Comparison of ENCODE assay signal across 10 cellular contexts in the genomic region with DNA sequence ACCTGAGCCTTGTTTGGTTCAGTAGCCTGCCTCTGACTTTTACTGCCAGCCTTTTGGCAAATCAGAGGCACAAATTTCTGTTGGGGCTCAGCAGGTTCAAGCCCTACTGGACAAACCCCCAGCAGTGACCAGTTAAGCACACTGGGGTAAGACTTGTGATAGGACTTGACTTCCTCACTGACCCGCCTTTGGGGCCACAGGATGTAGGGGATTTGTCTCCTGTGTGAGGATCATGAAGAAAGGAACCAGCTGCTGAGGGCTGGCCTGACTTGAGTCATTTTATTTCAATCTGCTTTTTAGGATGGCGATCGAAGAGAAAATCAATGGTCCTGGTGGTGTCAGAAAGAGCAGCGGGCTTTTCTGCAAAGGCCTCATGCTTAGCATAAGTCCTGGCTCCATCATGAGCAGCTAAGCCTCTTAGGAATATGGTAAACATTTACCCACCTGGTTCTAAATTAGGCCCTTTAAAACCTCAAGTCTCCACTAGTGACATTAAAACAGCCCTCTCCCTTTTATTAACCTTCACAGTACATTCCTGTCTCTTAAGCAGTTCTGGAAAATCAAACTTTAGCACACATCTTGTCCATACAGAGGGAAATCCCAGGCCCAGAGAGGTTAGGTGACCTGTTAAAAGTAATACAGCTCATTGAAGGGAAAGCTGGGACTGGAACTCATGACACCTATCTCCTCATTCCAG. TPM values are rescaled to one million over a fixed set of nuclear protein-coding genes. Genes with fewer than 3 reads are reported as not detected.
DNase-seq lines count a peak whose midpoint lies in the region; ATAC-seq and TF ChIP-seq lines count a peak whose summit lies in the region.
"Had no signal": no experiment of that assay in that cellular context is flagged by ENCODE, and none has a peak within 500 bp of the region (broad histone marks: within the 10 kb centered on the region; RNA-seq: fewer than 3 reads in every experiment).

No MANE protein-coding gene starts in this region.

- peaks cover 80% of the 10 kb centered on the region for H3K4me1 Mint-ChIP-seq in activated naive CD4-positive, alpha-beta T cell treated with anti-CD3 and anti-CD28 coated beads, Interleukin-2, amount 50 U/mL, for 24 hours
- peaks cover 57% of the 10 kb centered on the region for H3K4me1 Mint-ChIP-seq in activated T-helper 17 cell treated with anti-CD3 and anti-CD28 coated beads, Interleukin-2, amount 50 U/mL, for 72 hours
- H3K4me1 Mint-ChIP-seq in type B pancreatic cell (ENCODE audit: unreplicated experiment) = peaks cover 74% of the 10 kb centered on the region

- DNase-seq in activated naive CD4-positive, alpha-beta T cell treated with Interleukin-2 at 50 U/mL for 16 hours = no peak
- DNase-seq in myocyte (ENCODE audit: low read depth) = peak; percentile 43
- no peak for DNase-seq in type B pancreatic cell (ENCODE audit: extremely low spot score, unreplicated experiment)
- no peak for DNase-seq in NCI-H1436 (lab: John Stamatoyannopoulos, UW)
- DNase-seq: NCI-H187 treated with DMSO at 0.1 percent for 48 hours had no signal

- no peak for ATAC-seq in activated T-helper 17 cell treated with anti-CD3 and anti-CD28 coated beads, Interleukin-2, amount 50 U/mL, for 72 hours (replicated peaks)
- ATAC-seq in GM19351 (IDR thresholded peaks at IDR 0.05; ENCODE audit: unreplicated experiment) (no peak), GM18511 (IDR thresholded peaks at IDR 0.05; ENCODE audit: unreplicated experiment) (no peak)
- ATAC-seq: Panc1 had no signal

- no peak for TF ChIP-seq CTCF in type B pancreatic cell (conservative IDR thresholded peaks at IDR 0.05)

- H3K9me3 Mint-ChIP-seq in activated naive CD4-positive, alpha-beta T cell treated with anti-CD3 and anti-CD28 coated beads, Interleukin-2, amount 50 U/mL, for 24 hours = no peaks in the 10 kb centered on the region
- H3K9me3 Mint-ChIP-seq in activated T-helper 17 cell treated with anti-CD3 and anti-CD28 coated beads, Interleukin-2, amount 50 U/mL, for 72 hours = no peaks in the 10 kb centered on the region
- no peaks in the 10 kb centered on the region for H3K9me3 Mint-ChIP-seq in type B pancreatic cell

- H3K4me3 Mint-ChIP-seq in activated naive CD4-positive, alpha-beta T cell treated with anti-CD3 and anti-CD28 coated beads, Interleukin-2, amount 50 U/mL, for 24 hours = no peak overlapping the region
- H3K4me3 Mint-ChIP-seq in activated T-helper 17 cell treated with anti-CD3 and anti-CD28 coated beads, Interleukin-2, amount 50 U/mL, for 72 hours = no peak overlapping the region
- H3K4me3 Mint-ChIP-seq in type B pancreatic cell = no peak overlapping the region

- H3K36me3 Mint-ChIP-seq in activated naive CD4-positive, alpha-beta T cell treated with anti-CD3 and anti-CD28 coated beads, Interleukin-2, amount 50 U/mL, for 24 hours = peaks cover 3% of the 10 kb centered on the region
- peaks cover 57% of the 10 kb centered on the region for H3K36me3 Mint-ChIP-seq in activated T-helper 17 cell treated with anti-CD3 and anti-CD28 coated beads, Interleukin-2, amount 50 U/mL, for 72 hours (ENCODE audit: low read depth)
- peaks cover 28% of the 10 kb centered on the region for H3K36me3 Mint-ChIP-seq in type B pancreatic cell

- H3K27ac Mint-ChIP-seq in activated naive CD4-positive, alpha-beta T cell treated with anti-CD3 and anti-CD28 coated beads, Interleukin-2, amount 50 U/mL, for 24 hours = peak overlapping the region; percentile 57
- peak overlapping the region; percentile 18 for H3K27ac Mint-ChIP-seq in activated T-helper 17 cell treated with anti-CD3 and anti-CD28 coated beads, Interleukin-2, amount 50 U/mL, for 72 hours
- H3K27ac Mint-ChIP-seq in type B pancreatic cell = peak overlapping the region; percentile 61

- no peaks in the 10 kb centered on the region for H3K27me3 Mint-ChIP-seq in activated naive CD4-positive, alpha-beta T cell treated with anti-CD3 and anti-CD28 coated beads, Interleukin-2, amount 50 U/mL, for 24 hours
- no peaks in the 10 kb centered on the region for H3K27me3 Mint-ChIP-seq in activated T-helper 17 cell treated with anti-CD3 and anti-CD28 coated beads, Interleukin-2, amount 50 U/mL, for 72 hours
- no peaks in the 10 kb centered on the region for H3K27me3 Mint-ChIP-seq in type B pancreatic cell

RNA-seq across cellular contexts. Expression of gene CHMP4B, which starts 16.6 kb away (rescaled TPM):
- total RNA-seq in activated T-helper 17 cell treated with anti-CD3 and anti-CD28 coated beads, Interleukin-2, amount 50 U/mL, for 72 hours = 10 to 100 TPM; 57.6 to 63.5 TPM
- 78.0 and 88.5 TPM in 2 replicates for total RNA-seq in myocyte
- polyA plus RNA-seq in myocyte (2012) = 166 TPM
- 111 and 170 TPM in 2 replicates for total RNA-seq in type B pancreatic cell (ENCODE audit: low replicate concordance)
